Comparison of ENCODE assay signal across 17 cellular contexts in genomic region chr17:1045456-1045855, GRCh38. TPM values are rescaled to one million over a fixed set of nuclear protein-coding genes. Genes with fewer than 3 reads are reported as not detected.
DNase-seq lines count a peak whose midpoint lies in the region; ATAC-seq and TF ChIP-seq lines count a peak whose summit lies in the region.
"Had no signal": no experiment of that assay in that cellular context is flagged by ENCODE, and none has a peak within 500 bp of the region (broad histone marks: within the 10 kb centered on the region; RNA-seq: fewer than 3 reads in every experiment).

No MANE protein-coding gene starts in this region.

- DNase-seq in left ventricle myocardium inferior (no peak), cardiac septum (ENCODE audit: low spot score) (no peak), esophagus muscularis mucosa (ENCODE audit: extremely low spot score) (no peak), aorta (peak; percentile 27 to 48), DMS114 treated with DMSO at 0.1 percent for 48 hours (lab: John Stamatoyannopoulos, UW; ENCODE audit: unreplicated experiment) (no peak)
- DNase-seq: GF-D8; GOT3; Karpas-422; MG63; NCI-H1092; NCI-H226; NCI-H524 treated with DMSO at 0.1 percent for 48 hours; NK-92 treated with Interleukin-12 subunit alpha and Interleukin-12 subunit beta, amount 100 ng/mL, for 24 hours; SIG-M5 had no signal

- no peak for ATAC-seq in aorta (ENCODE audit: low FRiP score)
- no peak for ATAC-seq in GM21390 (IDR thresholded peaks at IDR 0.05; ENCODE audit: unreplicated experiment)
- ATAC-seq in HG03439 (IDR thresholded peaks at IDR 0.05; ENCODE audit: unreplicated experiment), result no peak

- H3K27me3 Mint-ChIP-seq in nephron (ENCODE audit: low read depth), result peaks cover 3% of the 10 kb centered on the region

- H3K4me1 Mint-ChIP-seq in nephron, result peaks cover 53% of the 10 kb centered on the region

- H3K4me3 Mint-ChIP-seq in nephron, result no peak overlapping the region

- H3K27ac ChIP-seq in left ventricle myocardium inferior (replicated peaks) (peak overlapping the region; percentile 95), esophagus muscularis mucosa (replicated peaks in 1 of 4) (peak overlapping the region; percentile 83 to 93 (median 88)), aorta (ENCODE audit: low read depth in 1 of 2, low read length in 2 of 2) (no peak overlapping the region)

- H3K4me1 ChIP-seq in left ventricle myocardium inferior, result peaks cover 93% of the 10 kb centered on the region
- peaks cover 46 to 84% (median 77%) of the 10 kb centered on the region in 4 donors for H3K4me1 ChIP-seq in esophagus muscularis mucosa
- peaks cover 0 to 5% of the 10 kb centered on the region in 2 donors for H3K4me1 ChIP-seq in aorta (ENCODE audit: control insufficient read depth in 1 of 2, insufficient read depth in 2 of 2, low read length in 2 of 2)

- no peaks in the 10 kb centered on the region for H3K9me3 Mint-ChIP-seq in nephron

- H3K27ac Mint-ChIP-seq in nephron, result peak overlapping the region; percentile 77 to 94 (median 84)

- H3K36me3 ChIP-seq in left ventricle myocardium inferior (peaks cover 37% of the 10 kb centered on the region), esophagus muscularis mucosa (peaks cover 0 to 45% (median 30%) of the 10 kb centered on the region in 4 donors), aorta (ENCODE audit: control insufficient read depth in 1 of 2, insufficient read depth in 2 of 2, low read length in 1 of 2) (no peaks in the 10 kb centered on the region)
- H3K36me3 ChIP-seq: MG63 had no signal

- intact Hi-C loops in left ventricle myocardium inferior (cut with micrococcal nuclease), result no loop called here
- intact Hi-C loops in cardiac septum (cut with DNase I), result no loop called here
- intact Hi-C loops in esophagus muscularis mucosa (cut with DNase I), result no loop called here
- intact Hi-C loops in aorta (cut with DNase I), result loop anchor here in 1 of 2 donors (5.0 kb wide), 1 partner anchor 38 kb away; no protein-coding TSS in a partner anchor

- peaks cover 27% of the 10 kb centered on the region for H3K36me3 Mint-ChIP-seq in nephron (ENCODE audit: low read depth)

- TF ChIP-seq EP300 in esophagus muscularis mucosa (IDR thresholded peaks at IDR 0.05), result no peak

- H3K9me3 ChIP-seq in left ventricle myocardium inferior (replicated peaks) (no peaks in the 10 kb centered on the region), esophagus muscularis mucosa (no peaks in the 10 kb centered on the region), aorta (ENCODE audit: control insufficient read depth, low read length) (no peaks in the 10 kb centered on the region)
- H3K9me3 ChIP-seq: MG63 had no signal

- TF ChIP-seq POLR2A in esophagus muscularis mucosa (IDR thresholded peaks at IDR 0.05; ENCODE audit: low read depth), result no peak

- TF ChIP-seq CTCF in left ventricle myocardium inferior (IDR thresholded peaks at IDR 0.05; ENCODE audit: borderline replicate concordance) (no peak), esophagus muscularis mucosa (IDR thresholded peaks at IDR 0.05) (no peak), nephron (IDR thresholded peaks at IDR 0.05; ENCODE audit: unreplicated experiment in 3 of 3) (no peak)

- H3K4me3 ChIP-seq in left ventricle myocardium inferior (no peak overlapping the region), esophagus muscularis mucosa (no peak overlapping the region), aorta (ENCODE audit: low read length in 2 of 2) (no peak overlapping the region)
- H3K4me3 ChIP-seq: MG63 had no signal

- 86% methylated on average over 9 of the region's 9 CpGs for WGBS in esophagus muscularis mucosa
- WGBS in aorta, 2 donors, result 89 to 92% methylated on average over 9 of the region's 9 CpGs

- H3K27me3 ChIP-seq in left ventricle myocardium inferior (ENCODE audit: low read depth), result no peaks in the 10 kb centered on the region
- H3K27me3 ChIP-seq in esophagus muscularis mucosa, result no peaks in the 10 kb centered on the region
- H3K27me3 ChIP-seq in aorta (ENCODE audit: control insufficient read depth in 1 of 2, insufficient read depth in 2 of 2, low read length in 1 of 2), result no peaks in the 10 kb centered on the region
- H3K27me3 ChIP-seq: MG63 had no signal

RNA-seq across cellular contexts. Expression of gene TIMM22, which starts 48.5 kb away (rescaled TPM):
- total RNA-seq in left ventricle myocardium inferior (17.6 TPM), cardiac septum (17.8 TPM), esophagus muscularis mucosa (10 to 100 TPM; 14.1 to 17.9 (median 15.8) TPM), aorta (1 to 10 TPM; 7.7 to 9.1 TPM)
- 1 to 10 TPM; 8.4 to 9.1 TPM for polyA plus RNA-seq in aorta

Comparison
In these comparisons a context has a peak if more than half of its experiments do, and no peak if none do; other contexts are left out.
1. DNase-seq: peak in aorta (2 of 2); none in left ventricle myocardium inferior (single experiment), cardiac septum (single experiment), esophagus muscularis mucosa (single experiment) and DMS114 treated with DMSO at 0.1 percent for 48 hours (single experiment).
2. H3K27ac ChIP-seq: peak in left ventricle myocardium inferior (single experiment) and esophagus muscularis mucosa (4 of 4); none in aorta (0 of 2).